ENCODE assay signal across 22 cellular contexts in genomic region chr21:31213787-31214186, GRCh38.
DNase-seq lines count a peak whose midpoint lies in the region; ATAC-seq, FAIRE-seq and TF ChIP-seq lines count a peak whose summit lies in the region.
"Had no signal": no experiment of that assay in that cellular context is flagged by ENCODE, and none has a peak within 500 bp of the region (broad histone marks: within the 10 kb centered on the region; RNA-seq: fewer than 3 reads in every experiment).

No MANE protein-coding gene starts in this region.

- no peak overlapping the region for H2AFZ ChIP-seq in HCT116 (ENCODE audit: low read depth, low read length, poor library complexity, severe bottlenecking)
- no peak overlapping the region for H2AFZ ChIP-seq in GM12878 (ENCODE audit: control insufficient read depth, low read depth, low read length)

- H3K4me3 Mint-ChIP-seq in activated naive CD8-positive, alpha-beta T cell treated with anti-CD3 and anti-CD28 coated beads, Interleukin-2, amount 10 ng/mL, durations not matched to agents 7 days and 5 days = no peak overlapping the region
- no peak overlapping the region for H3K4me3 Mint-ChIP-seq in activated naive CD8-positive, alpha-beta T cell treated with anti-CD3 and anti-CD28 coated beads for 36 hours
- H3K4me3 Mint-ChIP-seq in osteocyte (ENCODE audit: unreplicated experiment) = no peak overlapping the region
- H3K4me3 Mint-ChIP-seq: activated B cell treated with CpG ODN at 0.5 μM for 24 hours; activated naive CD4-positive, alpha-beta T cell treated with anti-CD3 and anti-CD28 coated beads, Interleukin-2, amount 50 U/mL, for 24 hours; activated T-cell treated with anti-CD3 and anti-CD28 coated beads, Interleukin-2, amount 50 U/mL, for 72 hours; brain; naive thymus-derived CD8-positive, alpha-beta T cell had no signal

- no peak for TF ChIP-seq POLR2A in HCT116 (IDR thresholded peaks at IDR 0.05; ENCODE audit: borderline replicate concordance, extremely low read depth, insufficient read depth, insufficient read length)
- no peak for TF ChIP-seq POLR2A in GM12878 (IDR thresholded peaks at IDR 0.05; ENCODE audit: low read depth, low read length)

- TF ChIP-seq CTCF in HCT116 (IDR thresholded peaks at IDR 0.05 in 2 of 3, conservative IDR thresholded peaks at IDR 0.05 in 1 of 3; ENCODE audit: borderline replicate concordance in 1 of 3, insufficient read depth in 1 of 3, low read depth in 2 of 3, low read length in 2 of 3) = peak in 2 of 3 experiments; percentile 17 to 20; a peak in 3 of 6 replicates
- peak in 1 of 3 experiments; percentile 31; a peak in 1 of 6 replicates for TF ChIP-seq CTCF in GM12878 (IDR thresholded peaks at IDR 0.05 in 2 of 3, conservative IDR thresholded peaks at IDR 0.05 in 1 of 3; ENCODE audit: control insufficient read depth in 2 of 3, extremely low read depth in 1 of 3, insufficient read depth in 1 of 3, low read depth in 3 of 3, low read length in 3 of 3)
- peak; percentile 18 for TF ChIP-seq CTCF in osteocyte (IDR thresholded peaks at IDR 0.05)

- BruUV-seq in HCT116 (replicated peaks; lab: Mats Ljungman, UMichigan) (no TSS peak), GM12878 (replicated peaks; lab: Mats Ljungman, UMichigan) (no TSS peak)

- H3K79me2 ChIP-seq in HCT116 (ENCODE audit: insufficient read depth, low read length) (no peaks in the 10 kb centered on the region), GM12878 (ENCODE audit: control insufficient read depth, insufficient read depth, low read length) (no peaks in the 10 kb centered on the region)

- H3K9me3 ChIP-seq in HCT116 (ENCODE audit: control insufficient read depth in 1 of 2, insufficient read depth in 1 of 2, low read depth in 1 of 2, low read length in 2 of 2) (no peaks in the 10 kb centered on the region), GM12878 (replicated peaks; ENCODE audit: control insufficient read depth, insufficient read depth, low read length) (no peaks in the 10 kb centered on the region)
- H3K9me3 ChIP-seq: thyroid gland had no signal

- ATAC-seq in activated naive CD8-positive, alpha-beta T cell treated with anti-CD3 and anti-CD28 coated beads, Interleukin-2, amount 10 ng/mL, durations not matched to agents 7 days and 5 days (ENCODE audit: low read depth) = peak; percentile 52
- peak; percentile 69 for ATAC-seq in HCT116
- ATAC-seq in GM12878 = no peak
- ATAC-seq: activated T-cell treated with anti-CD3 and anti-CD28 coated beads, Interleukin-2, amount 50 U/mL, for 72 hours; naive thymus-derived CD8-positive, alpha-beta T cell had no signal

- H3K4me3 ChIP-seq in HCT116 (replicated peaks in 1 of 2; ENCODE audit: low read depth in 1 of 2, low read length in 2 of 2) = no peak overlapping the region
- H3K4me3 ChIP-seq in GM12878 = no peak overlapping the region
- H3K4me3 ChIP-seq: thyroid gland had no signal

- H3K36me3 ChIP-seq in HCT116 (ENCODE audit: control insufficient read depth in 1 of 2, insufficient read depth in 2 of 2, low read length in 2 of 2) (peaks cover 0 to 2% of the 10 kb centered on the region in 2 experiments; a peak in 2 of 4 replicates), GM12878 (ENCODE audit: control insufficient read depth in 2 of 2, insufficient read depth in 2 of 2, low read length in 1 of 2) (no peaks in the 10 kb centered on the region; a peak in 1 of 4 replicates)
- H3K36me3 ChIP-seq: thyroid gland had no signal

- H3K4me1 Mint-ChIP-seq in activated naive CD8-positive, alpha-beta T cell treated with anti-CD3 and anti-CD28 coated beads, Interleukin-2, amount 10 ng/mL, durations not matched to agents 7 days and 5 days = peaks cover 2% of the 10 kb centered on the region
- no peaks in the 10 kb centered on the region for H3K4me1 Mint-ChIP-seq in activated naive CD8-positive, alpha-beta T cell treated with anti-CD3 and anti-CD28 coated beads for 36 hours
- peaks cover 2% of the 10 kb centered on the region for H3K4me1 Mint-ChIP-seq in osteocyte (ENCODE audit: unreplicated experiment)
- H3K4me1 Mint-ChIP-seq: activated B cell treated with CpG ODN at 0.5 μM for 24 hours; activated naive CD4-positive, alpha-beta T cell treated with anti-CD3 and anti-CD28 coated beads, Interleukin-2, amount 50 U/mL, for 24 hours; naive thymus-derived CD8-positive, alpha-beta T cell had no signal

- 20% methylated on average over 2 of the region's 2 CpGs for WGBS in GM12878 (ENCODE audit: insufficient coverage, insufficient replicate concordance, low lambda C conversion rate, missing lambda C conversion rate)

- H3K27ac ChIP-seq in HCT116 (ENCODE audit: low read depth, low read length) = no peak overlapping the region
- no peak overlapping the region for H3K27ac ChIP-seq in GM12878 (ENCODE audit: control insufficient read depth, insufficient read depth)
- H3K27ac ChIP-seq: thyroid gland had no signal

- H3K4me1 ChIP-seq in HCT116 (ENCODE audit: control insufficient read depth in 1 of 2, insufficient read depth in 2 of 2, low read length in 2 of 2) (peaks cover 2 to 5% of the 10 kb centered on the region in 2 experiments; a peak in 3 of 4 replicates), GM12878 (ENCODE audit: control insufficient read depth, insufficient read depth, low read length) (no peaks in the 10 kb centered on the region)
- H3K4me1 ChIP-seq: thyroid gland had no signal

- in situ Hi-C loops in GM12878 (cut with MboI) = no loop called here

- no peaks in the 10 kb centered on the region for H3K27me3 Mint-ChIP-seq in activated naive CD8-positive, alpha-beta T cell treated with anti-CD3 and anti-CD28 coated beads, Interleukin-2, amount 10 ng/mL, durations not matched to agents 7 days and 5 days
- no peaks in the 10 kb centered on the region for H3K27me3 Mint-ChIP-seq in activated naive CD8-positive, alpha-beta T cell treated with anti-CD3 and anti-CD28 coated beads for 36 hours
- H3K27me3 Mint-ChIP-seq in osteocyte (ENCODE audit: unreplicated experiment) = no peaks in the 10 kb centered on the region
- H3K27me3 Mint-ChIP-seq: activated B cell treated with CpG ODN at 0.5 μM for 24 hours; activated naive CD4-positive, alpha-beta T cell treated with anti-CD3 and anti-CD28 coated beads, Interleukin-2, amount 50 U/mL, for 24 hours; naive thymus-derived CD8-positive, alpha-beta T cell had no signal

- CTCF ChIA-PET in HCT116 (lab: Charles Lee) (interaction anchor here (1.1 kb wide), 1 partner anchor 367 kb away, joined by 3 read pairs; no protein-coding TSS in a partner anchor), GM12878 (lab: Yijun Ruan, JAX) (interaction anchor here (0.9 to 3.7 kb wide), 4 partner anchors 19 to 392 kb away, joined by 3 to 18 read pairs (median 4); no protein-coding TSS in a partner anchor)

- H3K4me2 ChIP-seq in HCT116 (ENCODE audit: low read length) = no peak overlapping the region
- H3K4me2 ChIP-seq in GM12878 (ENCODE audit: control insufficient read depth, insufficient read depth) = no peak overlapping the region

- H3K27ac Mint-ChIP-seq in activated naive CD8-positive, alpha-beta T cell treated with anti-CD3 and anti-CD28 coated beads, Interleukin-2, amount 10 ng/mL, durations not matched to agents 7 days and 5 days = no peak overlapping the region
- H3K27ac Mint-ChIP-seq in activated naive CD8-positive, alpha-beta T cell treated with anti-CD3 and anti-CD28 coated beads for 36 hours = no peak overlapping the region
- H3K27ac Mint-ChIP-seq in osteocyte (ENCODE audit: unreplicated experiment) = no peak overlapping the region
- H3K27ac Mint-ChIP-seq: activated B cell treated with CpG ODN at 0.5 μM for 24 hours; activated naive CD4-positive, alpha-beta T cell treated with anti-CD3 and anti-CD28 coated beads, Interleukin-2, amount 50 U/mL, for 24 hours; activated T-cell treated with anti-CD3 and anti-CD28 coated beads, Interleukin-2, amount 50 U/mL, for 72 hours; brain had no signal

- SMC1A ChIA-PET in GM12878 (lab: Charles Lee; ENCODE audit: uncharacterized antibody, unreplicated experiment) = interaction anchor here (0.6 to 4.1 kb wide), 6 partner anchors 12 to 367 kb away, joined by 3 to 24 read pairs (median 6); no protein-coding TSS in a partner anchor

- peaks cover 9% of the 10 kb centered on the region for H3K36me3 Mint-ChIP-seq in activated naive CD8-positive, alpha-beta T cell treated with anti-CD3 and anti-CD28 coated beads, Interleukin-2, amount 10 ng/mL, durations not matched to agents 7 days and 5 days
- peaks cover 3% of the 10 kb centered on the region for H3K36me3 Mint-ChIP-seq in activated naive CD8-positive, alpha-beta T cell treated with anti-CD3 and anti-CD28 coated beads for 36 hours
- peaks cover 3% of the 10 kb centered on the region for H3K36me3 Mint-ChIP-seq in osteocyte (ENCODE audit: unreplicated experiment)

- intact Hi-C loops in HCT116 (cut with micrococcal nuclease) (no loop called here), GM12878 (cut with micrococcal nuclease; ENCODE audit: unreplicated experiment) (no loop called here)

- H4K20me1 ChIP-seq in HCT116 (ENCODE audit: insufficient read depth) (no peaks in the 10 kb centered on the region), GM12878 (ENCODE audit: control insufficient read depth, insufficient read depth) (no peaks in the 10 kb centered on the region)

- RAD21 ChIA-PET in HCT116 (lab: Charles Lee; ENCODE audit: low non-redundant PET in 1 of 2, low total read pairs in 2 of 2, uncharacterized antibody in 2 of 2, unreplicated experiment in 2 of 2) (no interaction called here), GM12878 (lab: Charles Lee; ENCODE audit: unreplicated experiment) (interaction anchor here (0.6 to 1.5 kb wide), 5 partner anchors 9 to 367 kb away, joined by 3 to 10 read pairs (median 3); no protein-coding TSS in a partner anchor)

- no peak for DNase-seq in activated naive CD8-positive, alpha-beta T cell treated with anti-CD3 and anti-CD28 coated beads, Interleukin-2, amount 10 ng/mL, durations not matched to agents 7 days and 5 days
- DNase-seq in activated naive CD8-positive, alpha-beta T cell treated with anti-CD3 and anti-CD28 coated beads for 36 hours = no peak
- DNase-seq in HCT116 (ENCODE audit: low read depth, low spot score) = no peak
- DNase-seq in GM12878 (ENCODE audit: low read depth, low spot score) = no peak
- DNase-seq in osteocyte (ENCODE audit: extremely low spot score, unreplicated experiment) = no peak
- DNase-seq in stimulated activated CD4-positive, alpha-beta T cell treated with anti-CD3 and anti-CD28 coated beads, Interleukin-1b, Interleukin-23, amount 100 ng/mL, for 48 hours = no peak
- DNase-seq in HUDEP-2 (lab: John Stamatoyannopoulos, UW; ENCODE audit: unreplicated experiment in 76 of 76) = no peak
- DNase-seq in GM03348 (ENCODE audit: low spot score) = no peak
- DNase-seq: activated B cell treated with CpG ODN at 0.5 μM for 24 hours; activated CD8-positive, alpha-beta memory T cell treated with anti-CD3 and anti-CD28 coated beads for 24 hours; activated T-cell treated with anti-CD3 and anti-CD28 coated beads, Interleukin-2, amount 50 U/mL, for 72 hours; foreskin fibroblast; hypothalamus; islet precursor cell; NCI-H2171; NCI-H526; posterior cingulate gyrus; thyroid gland had no signal

- no peak for FAIRE-seq in GM12878 (lab: Jason Lieb, UNC)
- FAIRE-seq: G401.6 had no signal

- no peak for TF ChIP-seq EP300 in GM12878 (IDR thresholded peaks at IDR 0.05; ENCODE audit: borderline replicate concordance in 1 of 2, control insufficient read depth in 1 of 2, low read depth in 2 of 2, low read length in 2 of 2)

- TF ChIP-seq RAD21 in HCT116 (IDR thresholded peaks at IDR 0.05; ENCODE audit: low read depth) (peak; percentile 55; the same call in 1 of the 2 replicates), GM12878 (IDR thresholded peaks at IDR 0.05; ENCODE audit: insufficient read depth, low read depth, low read length) (0 out of 2 replicates have a peak, but pooled peaks have one; percentile 3)

- H3K9ac ChIP-seq in HCT116 (ENCODE audit: low read length) (no peak overlapping the region), GM12878 (ENCODE audit: control insufficient read depth, insufficient read depth, low read length) (no peak overlapping the region)

- H3K9me3 Mint-ChIP-seq in activated naive CD8-positive, alpha-beta T cell treated with anti-CD3 and anti-CD28 coated beads, Interleukin-2, amount 10 ng/mL, durations not matched to agents 7 days and 5 days = no peaks in the 10 kb centered on the region
- H3K9me3 Mint-ChIP-seq in activated naive CD8-positive, alpha-beta T cell treated with anti-CD3 and anti-CD28 coated beads for 36 hours = no peaks in the 10 kb centered on the region
- no peaks in the 10 kb centered on the region for H3K9me3 Mint-ChIP-seq in osteocyte (ENCODE audit: unreplicated experiment)
- H3K9me3 Mint-ChIP-seq: activated B cell treated with CpG ODN at 0.5 μM for 24 hours; activated naive CD4-positive, alpha-beta T cell treated with anti-CD3 and anti-CD28 coated beads, Interleukin-2, amount 50 U/mL, for 24 hours; activated T-cell treated with anti-CD3 and anti-CD28 coated beads, Interleukin-2, amount 50 U/mL, for 72 hours; brain; naive thymus-derived CD8-positive, alpha-beta T cell had no signal

- no peaks in the 10 kb centered on the region for H3K27me3 ChIP-seq in HCT116 (ENCODE audit: insufficient read depth, low read length)
- H3K27me3 ChIP-seq in GM12878 (replicated peaks in 1 of 2; ENCODE audit: control insufficient read depth in 2 of 2, insufficient read depth in 2 of 2, low read length in 1 of 2) = no peaks in the 10 kb centered on the region
- H3K27me3 ChIP-seq: thyroid gland had no signal

- H3K9me2 ChIP-seq in HCT116 (ENCODE audit: insufficient read depth) = no peaks in the 10 kb centered on the region

- POLR2A ChIA-PET in activated naive CD8-positive, alpha-beta T cell treated with anti-CD3 and anti-CD28 coated beads, Interleukin-2, amount 10 ng/mL, durations not matched to agents 7 days and 5 days (lab: Charles Lee) = interaction anchor here (0.6 kb wide), 1 partner anchor 15 kb away, joined by 3 read pairs; no protein-coding TSS in a partner anchor
- POLR2A ChIA-PET in HCT116 (lab: Charles Lee) (no interaction called here), GM12878 (lab: Charles Lee) (interaction anchor here (0.5 kb wide), 1 partner anchor 398 kb away, joined by 4 read pairs; no protein-coding TSS in a partner anchor)
